In genomic region chr11:68445531-68446035, GRCh38 we compare ENCODE assay signal across 18 cellular contexts.
"Had no signal": no experiment of that assay in that cellular context is flagged by ENCODE, and none has a peak within 500 bp of the region (broad histone marks: within the 10 kb centered on the region; RNA-seq: fewer than 3 reads in every experiment).

No MANE protein-coding gene starts in this region.

- H3K36me3 Mint-ChIP-seq: stimulated activated effector memory CD8-positive, alpha-beta T cell treated with anti-CD3 and anti-CD28 coated beads, Interleukin-12 subunit alpha, Interleukin-12 subunit beta, amount 100 ng/mL, for 72 hours had no signal

- H3K9me3 Mint-ChIP-seq: naive thymus-derived CD8-positive, alpha-beta T cell; stimulated activated effector memory CD8-positive, alpha-beta T cell treated with anti-CD3 and anti-CD28 coated beads, Interleukin-12 subunit alpha, Interleukin-12 subunit beta, amount 100 ng/mL, for 72 hours; stimulated activated naive CD8-positive, alpha-beta T cell treated with anti-CD3 and anti-CD28 coated beads, Interleukin-15, Interleukin-2, amounts not matched to agents 100 ng/mL and 50 ng/mL, for 24 hours had no signal

- FAIRE-seq: endometrium, pancreas had no signal

- H3K4me3 ChIP-seq: hepatocyte, mucosa of descending colon, pancreas, smooth muscle cell, tibial artery, upper lobe of left lung, uterus had no signal

- H3K27ac ChIP-seq: hepatocyte, pancreas, tibial artery, upper lobe of left lung, uterus had no signal

- H3K4me1 ChIP-seq: pancreas, tibial artery, uterus had no signal

- DNase-seq: effector memory CD4-positive, alpha-beta T cell; mammary epithelial cell; naive thymus-derived CD8-positive, alpha-beta T cell; occipital lobe; right cardiac atrium; stimulated activated CD4-positive, alpha-beta T cell treated with anti-CD3 and anti-CD28 coated beads, Interleukin-4, amount 100 ng/mL, for 1 hour; stimulated activated CD8-positive, alpha-beta memory T cell treated with anti-CD3 and anti-CD28 coated beads, Interleukin-4, amount 100 ng/mL, for 48 hours; tibial artery; uterus had no signal

- H3K27me3 Mint-ChIP-seq: naive thymus-derived CD8-positive, alpha-beta T cell; progenitor cell of endocrine pancreas; stimulated activated naive CD8-positive, alpha-beta T cell treated with anti-CD3 and anti-CD28 coated beads, Interleukin-15, Interleukin-2, amounts not matched to agents 100 ng/mL and 50 ng/mL, for 24 hours had no signal

- H3K27me3 ChIP-seq: hepatocyte, pancreas, tibial artery, upper lobe of left lung, uterus had no signal

- H3K36me3 ChIP-seq: uterus had no signal

- H3K4me3 Mint-ChIP-seq: naive thymus-derived CD8-positive, alpha-beta T cell; stimulated activated effector memory CD8-positive, alpha-beta T cell treated with anti-CD3 and anti-CD28 coated beads, Interleukin-12 subunit alpha, Interleukin-12 subunit beta, amount 100 ng/mL, for 72 hours; stimulated activated naive CD8-positive, alpha-beta T cell treated with anti-CD3 and anti-CD28 coated beads, Interleukin-15, Interleukin-2, amounts not matched to agents 100 ng/mL and 50 ng/mL, for 24 hours had no signal

- H3K27ac Mint-ChIP-seq: progenitor cell of endocrine pancreas; stimulated activated effector memory CD8-positive, alpha-beta T cell treated with anti-CD3 and anti-CD28 coated beads, Interleukin-12 subunit alpha, Interleukin-12 subunit beta, amount 100 ng/mL, for 72 hours; stimulated activated naive CD8-positive, alpha-beta T cell treated with anti-CD3 and anti-CD28 coated beads, Interleukin-15, Interleukin-2, amounts not matched to agents 100 ng/mL and 50 ng/mL, for 24 hours had no signal

- H3K9me3 ChIP-seq: mucosa of descending colon, pancreas, tibial artery, upper lobe of left lung, uterus had no signal
